In the genomic region with DNA sequence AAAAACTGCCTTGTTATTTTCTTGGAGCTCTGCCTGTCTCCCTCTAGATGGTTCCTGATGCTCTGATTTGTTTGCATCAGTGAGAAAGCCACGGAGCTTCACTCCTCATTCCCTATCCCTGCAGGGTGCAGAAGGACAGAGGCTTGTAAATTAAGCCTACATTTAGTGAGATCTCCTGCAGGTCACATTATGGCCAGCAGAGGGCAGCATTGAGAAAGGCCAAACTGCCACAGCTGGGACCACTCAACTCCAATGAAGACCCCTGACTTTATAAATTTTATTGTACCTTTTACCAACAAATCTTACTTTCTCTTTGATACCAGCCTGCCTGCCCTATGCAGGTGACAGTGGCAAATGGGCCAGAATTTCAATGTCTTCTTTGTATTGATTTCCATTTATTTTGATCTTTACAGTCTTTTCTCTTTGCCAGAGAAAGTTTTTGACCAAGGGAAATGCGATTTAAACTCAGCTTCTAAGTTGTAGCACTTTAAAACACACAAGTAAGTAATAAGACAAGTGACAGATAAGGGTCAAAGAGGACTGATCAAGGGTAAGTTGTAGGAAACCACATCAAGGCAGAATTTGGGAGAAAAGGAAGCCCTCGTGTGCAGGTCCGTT, we compare ENCODE assay signal across 8 cellular contexts.
A peak's percentile ranks its signal among the peaks of the same experiment; 100 is the strongest.
DNase-seq lines count a peak whose midpoint lies in the region; ATAC-seq, FAIRE-seq and TF ChIP-seq lines count a peak whose summit lies in the region.

No MANE protein-coding gene starts in this region.

- DNase-seq in Ammon's horn (ENCODE audit: low spot score) (peak; percentile 59), GM13977 (ENCODE audit: low spot score) (peak; percentile 25), SK-N-MC (ENCODE audit: low read depth, low spot score) (peak; percentile 10), bronchial epithelial cell (ENCODE audit: low read depth) (peak; percentile 15), right lobe of liver (peak; percentile 41 to 65 (median 56)), NCI-H187 (lab: John Stamatoyannopoulos, UW) (no peak)
- DNase-seq in stimulated activated CD8-positive, alpha-beta memory T cell treated with anti-CD3 and anti-CD28 coated beads, Interleukin-15, amount 100 ng/mL, for 48 hours (ENCODE audit: low read depth in 2 of 2) = peak; percentile 2 to 4

- TF ChIP-seq POLR2A in right lobe of liver (IDR thresholded peaks at IDR 0.05) = no peak

- no peaks in the 10 kb centered on the region for H3K4me1 ChIP-seq in right lobe of liver

- WGBS in right lobe of liver (ENCODE audit: insufficient coverage, low coverage, low lambda C conversion rate, missing lambda C conversion rate) = 21% methylated on average over 3 of the region's 4 CpGs

- FAIRE-seq in bronchial epithelial cell (lab: Jason Lieb, UNC) = no peak

- H3K27ac ChIP-seq in SK-N-MC (no peak overlapping the region), right lobe of liver (no peak overlapping the region)

- intact Hi-C loops in right lobe of liver (cut with DNase I) = no loop called here

- H3K9ac ChIP-seq in SK-N-MC (ENCODE audit: insufficient read length) = no peak overlapping the region

- no peaks in the 10 kb centered on the region for H3K27me3 ChIP-seq in bronchial epithelial cell (ENCODE audit: control insufficient read depth, insufficient read depth, low read length)
- H3K27me3 ChIP-seq in right lobe of liver = no peaks in the 10 kb centered on the region

- H3K9me3 ChIP-seq in SK-N-MC (ENCODE audit: low read depth, low read length) = no peaks in the 10 kb centered on the region
- no peaks in the 10 kb centered on the region for H3K9me3 ChIP-seq in right lobe of liver

- H3K36me3 ChIP-seq in SK-N-MC (ENCODE audit: insufficient read depth, low read length) (no peaks in the 10 kb centered on the region), bronchial epithelial cell (ENCODE audit: control insufficient read depth, insufficient read depth, low read length) (no peaks in the 10 kb centered on the region), right lobe of liver (no peaks in the 10 kb centered on the region)

- in situ Hi-C loops in GM13977 (cut with MboI; ENCODE audit: low pct_unique_long_range_greater_than_20kb, low sequenced_read_pairs, unreplicated experiment) = no loop called here

- ATAC-seq in HG03039 (IDR thresholded peaks at IDR 0.05; ENCODE audit: unreplicated experiment) (peak; percentile 59), right lobe of liver (peak; percentile 68 to 79 (median 76))

- H3K4me3 ChIP-seq in SK-N-MC (no peak overlapping the region), bronchial epithelial cell (ENCODE audit: low read depth, low read length) (no peak overlapping the region), right lobe of liver (no peak overlapping the region)

- peak; percentile 89 for TF ChIP-seq CTCF in GM13977 (IDR thresholded peaks at IDR 0.05; ENCODE audit: extremely low read depth, insufficient read depth, missing control alignments)
- peak; percentile 73 for TF ChIP-seq CTCF in bronchial epithelial cell (IDR thresholded peaks at IDR 0.05; ENCODE audit: insufficient read depth, low read length, severe bottlenecking)
- peak; percentile 76 to 88 (median 84) for TF ChIP-seq CTCF in right lobe of liver (IDR thresholded peaks at IDR 0.05)

Comparison
In these comparisons a context has a peak if more than half of its experiments do, and no peak if none do; other contexts are left out.
1. DNase-seq: peak in Ammon's horn (single experiment), GM13977 (single experiment), SK-N-MC (single experiment), bronchial epithelial cell (single experiment), right lobe of liver (3 of 3) and stimulated activated CD8-positive, alpha-beta memory T cell treated with anti-CD3 and anti-CD28 coated beads, Interleukin-15, amount 100 ng/mL, for 48 hours (2 of 2); none in NCI-H187 (0 of 2).
2. Peak in every context shown above with its lines, with median percentiles within 50 percentile points of each other: CTCF ChIP-seq.